8 cellular contexts compared by ENCODE assay signal in genomic region chr5:180830253-180831138, GRCh38. TPM values are rescaled to one million over a fixed set of nuclear protein-coding genes. Genes with fewer than 3 reads are reported as not detected.
DNase-seq lines count a peak whose midpoint lies in the region; ATAC-seq and TF ChIP-seq lines count a peak whose summit lies in the region.

No MANE protein-coding gene starts in this region.

- H3K36me3 ChIP-seq in MG63 (peaks cover 8% of the 10 kb centered on the region), right lobe of liver (peaks cover 0 to 8% (median 0%) of the 10 kb centered on the region in 4 donors)

- H3K27ac Mint-ChIP-seq in chondrocyte (ENCODE audit: unreplicated experiment) = peak overlapping the region; percentile 85

- peak overlapping the region; percentile 92 to 99 (median 93) for H3K27ac ChIP-seq in right lobe of liver

- DNase-seq in GF-D8 (lab: John Stamatoyannopoulos, UW) (peak; percentile 22), MG63 (no peak), chondrocyte (ENCODE audit: low spot score) (no peak), right lobe of liver (peak; percentile 81 to 85 (median 83)), HEK293T (ENCODE audit: extremely low spot score) (no peak)
- peak; percentile 57 for DNase-seq in activated CD4-positive, alpha-beta T cell treated with anti-CD3 and anti-CD28 coated beads for 1 hour
- peak in 2 of 3 experiments; percentile 43 to 62 for DNase-seq in stimulated activated CD4-positive, alpha-beta T cell treated with anti-CD3 and anti-CD28 coated beads, TNF-alpha, amount 100 ng/mL, for 24 hours (ENCODE audit: low read depth in 3 of 3)

- peaks cover 32% of the 10 kb centered on the region for H3K4me1 Mint-ChIP-seq in chondrocyte (ENCODE audit: low read depth)

- H3K4me1 ChIP-seq in right lobe of liver = peaks cover 0 to 21% (median 7%) of the 10 kb centered on the region in 4 donors

- H3K27me3 Mint-ChIP-seq in chondrocyte (ENCODE audit: low read depth) = no peaks in the 10 kb centered on the region

- ATAC-seq in GM21786 (IDR thresholded peaks at IDR 0.05; ENCODE audit: unreplicated experiment) = peak; percentile 29
- peak; percentile 60 to 73 (median 68) for ATAC-seq in right lobe of liver

- peak overlapping the region; percentile 57 for H3K4me3 ChIP-seq in MG63
- H3K4me3 ChIP-seq in right lobe of liver = peak overlapping the region; percentile 91 to 92 (median 91)

- H3K36me3 Mint-ChIP-seq in chondrocyte (ENCODE audit: low read depth) = peaks cover 12% of the 10 kb centered on the region

- TF ChIP-seq POLR2A in right lobe of liver (IDR thresholded peaks at IDR 0.05) = peak; percentile 35

- no peak for TF ChIP-seq CTCF in chondrocyte (IDR thresholded peaks at IDR 0.05)
- no peak for TF ChIP-seq CTCF in right lobe of liver (IDR thresholded peaks at IDR 0.05)

- POLR2A ChIA-PET in HEK293T (lab: Yijun Ruan, JAX) = interaction anchor here (1.1 kb wide), 1 partner anchor 20 kb away, joined by 3 read pairs; no protein-coding TSS in a partner anchor

- peaks cover 8% of the 10 kb centered on the region for H3K9me3 Mint-ChIP-seq in chondrocyte (ENCODE audit: low read depth)

- intact Hi-C loops in right lobe of liver (cut with DNase I) = no loop called here

- WGBS in right lobe of liver (ENCODE audit: insufficient coverage, low coverage, low lambda C conversion rate, missing lambda C conversion rate) = 27% methylated on average over 21 of the region's 35 CpGs

- H3K27me3 ChIP-seq in MG63 (no peaks in the 10 kb centered on the region), right lobe of liver (no peaks in the 10 kb centered on the region)

- H3K9me3 ChIP-seq in MG63 (peaks cover 14% of the 10 kb centered on the region), right lobe of liver (no peaks in the 10 kb centered on the region)

- peak overlapping the region; percentile 98 for H3K4me3 Mint-ChIP-seq in chondrocyte (ENCODE audit: unreplicated experiment)

- CTCF ChIA-PET in HEK293T (lab: Yijun Ruan, JAX) = no interaction called here

TF ChIP-seq in HEK293T, 16 proteins besides CTCF, POLR2A, EP300 and RAD21:
- TF ChIP-seq LEF1 (IDR thresholded peaks at IDR 0.05; ENCODE audit: borderline replicate concordance) (no peak), SUZ12 (IDR thresholded peaks at IDR 0.05) (no peak), ZNF384 (IDR thresholded peaks at IDR 0.05) (no peak)
- TF ChIP-seq, protein P1, sequence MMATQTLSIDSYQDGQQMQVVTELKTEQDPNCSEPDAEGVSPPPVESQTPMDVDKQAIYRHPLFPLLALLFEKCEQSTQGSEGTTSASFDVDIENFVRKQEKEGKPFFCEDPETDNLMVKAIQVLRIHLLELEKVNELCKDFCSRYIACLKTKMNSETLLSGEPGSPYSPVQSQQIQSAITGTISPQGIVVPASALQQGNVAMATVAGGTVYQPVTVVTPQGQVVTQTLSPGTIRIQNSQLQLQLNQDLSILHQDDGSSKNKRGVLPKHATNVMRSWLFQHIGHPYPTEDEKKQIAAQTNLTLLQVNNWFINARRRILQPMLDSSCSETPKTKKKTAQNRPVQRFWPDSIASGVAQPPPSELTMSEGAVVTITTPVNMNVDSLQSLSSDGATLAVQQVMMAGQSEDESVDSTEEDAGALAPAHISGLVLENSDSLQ (IDR thresholded peaks at IDR 0.05) = no peak

RNA-seq across cellular contexts. Expression of gene MGAT1, which starts 27.9 kb away (rescaled TPM):
- 186 and 189 TPM in 2 replicates for total RNA-seq in MG63 (2014; rRNA removed; shearing (Covaris generic); ENCODE audit: low replicate concordance)
- total RNA-seq in chondrocyte = 119 to 136 TPM (median 123 TPM) in 3 replicates
- 100 to 1,000 TPM in 4 of 6 experiments, 10 to 100 TPM in 2; 99.7 to 136 (median 106) TPM for total RNA-seq in right lobe of liver

RNA-seq across cellular contexts. Expression of gene ZFP62, which starts 30.6 kb away (rescaled TPM):
- 23.6 and 52.7 TPM in 2 replicates for total RNA-seq in MG63 (2014; rRNA removed; shearing (Covaris generic); ENCODE audit: low replicate concordance)
- total RNA-seq in chondrocyte (13.3 to 19.2 TPM (median 13.9 TPM) in 3 replicates), right lobe of liver (1 to 10 TPM; 3.6 to 9.0 (median 6.0) TPM)

Comparison
In these comparisons a context has a peak if more than half of its experiments do, and no peak if none do; other contexts are left out.
1. DNase-seq: peak in GF-D8 (single experiment), activated CD4-positive, alpha-beta T cell treated with anti-CD3 and anti-CD28 coated beads for 1 hour (single experiment), right lobe of liver (3 of 3) and stimulated activated CD4-positive, alpha-beta T cell treated with anti-CD3 and anti-CD28 coated beads, TNF-alpha, amount 100 ng/mL, for 24 hours (2 of 3); none in MG63 (single experiment), chondrocyte (single experiment) and HEK293T (single experiment).